In the genomic region with DNA sequence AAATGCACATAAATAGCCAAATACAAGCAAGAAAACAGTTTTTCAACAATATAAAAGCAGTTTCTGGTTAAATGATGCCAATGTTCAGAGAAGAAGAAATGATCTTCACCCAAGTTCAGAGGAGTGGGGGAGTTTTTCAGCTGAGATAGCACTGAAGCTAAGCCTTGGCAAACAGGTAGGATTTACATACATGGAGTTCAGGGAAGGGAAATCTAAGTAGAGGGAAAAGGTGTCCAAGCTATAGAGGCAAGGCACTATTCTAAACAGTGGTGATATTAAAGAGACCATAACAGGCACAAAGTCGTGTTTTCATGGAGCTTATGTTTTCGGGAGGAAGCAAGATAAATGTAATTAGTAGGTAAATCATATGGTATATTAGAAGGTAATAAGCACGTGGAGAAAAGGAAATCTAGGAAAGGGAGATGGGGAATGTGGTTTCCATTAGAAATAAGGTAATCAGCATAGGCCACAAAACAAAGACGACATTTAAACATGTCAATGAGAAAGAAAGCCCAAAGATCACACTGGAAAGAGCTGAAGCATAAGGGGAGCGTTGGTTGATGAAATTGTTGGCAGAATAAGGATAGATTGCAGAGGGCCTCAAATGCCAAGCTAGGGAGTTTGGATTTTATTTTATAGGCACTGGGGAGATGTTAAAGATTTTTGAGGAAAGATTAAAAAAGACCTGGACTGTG, we compare ENCODE assay signal across 30 cellular contexts.
"Had no signal": no experiment of that assay in that cellular context is flagged by ENCODE, and none has a peak within 500 bp of the region (broad histone marks: within the 10 kb centered on the region; RNA-seq: fewer than 3 reads in every experiment).

No MANE protein-coding gene starts in this region.

- H3K4me3 Mint-ChIP-seq: activated CD4-positive, alpha-beta memory T cell treated with anti-CD3 and anti-CD28 coated beads, Interleukin-2, amount 10 ng/mL, durations not matched to agents 7 days and 5 days; activated CD4-positive, alpha-beta T cell treated with anti-CD3 and anti-CD28 coated beads, Interleukin-2, amount 10 ng/mL, durations not matched to agents 7 days and 5 days; activated naive CD8-positive, alpha-beta T cell; activated T-cell treated with anti-CD3 and anti-CD28 coated beads, Interleukin-2, amount 50 U/mL, for 24 hours; activated T-cell treated with anti-CD3 and anti-CD28 coated beads, Interleukin-2, amount 50 U/mL, for 72 hours; central memory CD8-positive, alpha-beta T cell; effector memory CD8-positive, alpha-beta T cell; T-helper 17 cell; T-helper 2 cell treated with Interferon-gamma antibody and Interleukin-4, amounts not matched to agents 5 μg/mL and 100 μg/mL, for 36 hours had no signal

- H3K36me3 Mint-ChIP-seq: activated naive CD8-positive, alpha-beta T cell had no signal

- H3K4me3 ChIP-seq: coronary artery, esophagus squamous epithelium, gastroesophageal sphincter had no signal

- H3K27me3 ChIP-seq: brain microvascular endothelial cell, esophagus squamous epithelium, gastroesophageal sphincter had no signal

- H3K4me1 Mint-ChIP-seq: activated CD4-positive, alpha-beta memory T cell treated with anti-CD3 and anti-CD28 coated beads, Interleukin-2, amount 10 ng/mL, durations not matched to agents 7 days and 5 days; activated CD4-positive, alpha-beta T cell treated with anti-CD3 and anti-CD28 coated beads, Interleukin-2, amount 10 ng/mL, durations not matched to agents 7 days and 5 days; central memory CD8-positive, alpha-beta T cell; T-helper 17 cell had no signal

- H3K27me3 Mint-ChIP-seq: activated CD4-positive, alpha-beta memory T cell treated with anti-CD3 and anti-CD28 coated beads, Interleukin-2, amount 10 ng/mL, durations not matched to agents 7 days and 5 days; activated CD4-positive, alpha-beta T cell treated with anti-CD3 and anti-CD28 coated beads, Interleukin-2, amount 10 ng/mL, durations not matched to agents 7 days and 5 days; activated naive CD8-positive, alpha-beta T cell; activated T-cell treated with anti-CD3 and anti-CD28 coated beads, Interleukin-2, amount 50 U/mL, for 24 hours; central memory CD8-positive, alpha-beta T cell; effector memory CD8-positive, alpha-beta T cell; T-helper 17 cell had no signal

- H3K27ac ChIP-seq: brain microvascular endothelial cell, coronary artery, esophagus squamous epithelium, gastroesophageal sphincter had no signal

- H3K9me3 Mint-ChIP-seq: activated CD4-positive, alpha-beta T cell treated with anti-CD3 and anti-CD28 coated beads, Interleukin-2, amount 10 ng/mL, durations not matched to agents 7 days and 5 days had no signal

- DNase-seq: activated CD4-positive, alpha-beta memory T cell treated with anti-CD3 and anti-CD28 coated beads, Interleukin-2, amount 10 ng/mL, durations not matched to agents 7 days and 5 days; activated CD4-positive, alpha-beta T cell treated with anti-CD3 and anti-CD28 coated beads for 1 hour; activated CD4-positive, alpha-beta T cell treated with anti-CD3 and anti-CD28 coated beads for 4 hours; activated CD4-positive, alpha-beta T cell treated with anti-CD3 and anti-CD28 coated beads, Interleukin-2, amount 10 ng/mL, durations not matched to agents 7 days and 5 days; activated CD4-positive, alpha-beta T cell treated with anti-CD3 and anti-CD28 coated beads, Interleukin-2, amount 50 U/mL, for 4 hours; activated CD8-positive, alpha-beta memory T cell treated with anti-CD3 and anti-CD28 coated beads, Interleukin-2, amount 50 U/mL, for 48 hours; activated effector memory CD4-positive, alpha-beta T cell treated with Interleukin-2 at 50 U/mL for 16 hours; activated gamma-delta T cell treated with Interleukin-2 at 50 U/mL for 16 hours; activated naive CD4-positive, alpha-beta T cell treated with anti-CD3 and anti-CD28 coated beads, Interleukin-2, amount 50 U/mL, for 16 hours; activated naive CD4-positive, alpha-beta T cell treated with Interleukin-2 at 50 U/mL for 16 hours; activated T-cell treated with anti-CD3 and anti-CD28 coated beads for 4 hours; activated T-cell treated with anti-CD3 and anti-CD28 coated beads, Interleukin-2, amount 50 U/mL, for 24 hours; activated T-cell treated with anti-CD3 and anti-CD28 coated beads, Interleukin-2, amount 50 U/mL, for 72 hours; amniotic stem cell; brain microvascular endothelial cell; dermis blood vessel endothelial cell; effector CD4-positive, alpha-beta T cell; effector memory CD8-positive, alpha-beta T cell; erythroblast; esophagus squamous epithelium; foreskin melanocyte; head of caudate nucleus; T-helper 1 cell; T-helper 17 cell; T1000 had no signal

- H3K4me1 ChIP-seq: esophagus squamous epithelium, gastroesophageal sphincter had no signal

- ATAC-seq: activated T-cell treated with anti-CD3 and anti-CD28 coated beads, Interleukin-2, amount 50 U/mL, for 72 hours; effector memory CD8-positive, alpha-beta T cell; gastroesophageal sphincter; T-helper 17 cell had no signal

- H3K27ac Mint-ChIP-seq: activated CD4-positive, alpha-beta memory T cell treated with anti-CD3 and anti-CD28 coated beads, Interleukin-2, amount 10 ng/mL, durations not matched to agents 7 days and 5 days; activated CD4-positive, alpha-beta T cell treated with anti-CD3 and anti-CD28 coated beads, Interleukin-2, amount 10 ng/mL, durations not matched to agents 7 days and 5 days; activated naive CD8-positive, alpha-beta T cell; activated T-cell treated with anti-CD3 and anti-CD28 coated beads, Interleukin-2, amount 50 U/mL, for 24 hours; activated T-cell treated with anti-CD3 and anti-CD28 coated beads, Interleukin-2, amount 50 U/mL, for 72 hours; effector memory CD8-positive, alpha-beta T cell; T-helper 17 cell; T-helper 2 cell treated with Interferon-gamma antibody and Interleukin-4, amounts not matched to agents 5 μg/mL and 100 μg/mL, for 36 hours had no signal

- H3K36me3 ChIP-seq: brain microvascular endothelial cell, esophagus squamous epithelium, gastroesophageal sphincter had no signal
